In the genomic region with DNA sequence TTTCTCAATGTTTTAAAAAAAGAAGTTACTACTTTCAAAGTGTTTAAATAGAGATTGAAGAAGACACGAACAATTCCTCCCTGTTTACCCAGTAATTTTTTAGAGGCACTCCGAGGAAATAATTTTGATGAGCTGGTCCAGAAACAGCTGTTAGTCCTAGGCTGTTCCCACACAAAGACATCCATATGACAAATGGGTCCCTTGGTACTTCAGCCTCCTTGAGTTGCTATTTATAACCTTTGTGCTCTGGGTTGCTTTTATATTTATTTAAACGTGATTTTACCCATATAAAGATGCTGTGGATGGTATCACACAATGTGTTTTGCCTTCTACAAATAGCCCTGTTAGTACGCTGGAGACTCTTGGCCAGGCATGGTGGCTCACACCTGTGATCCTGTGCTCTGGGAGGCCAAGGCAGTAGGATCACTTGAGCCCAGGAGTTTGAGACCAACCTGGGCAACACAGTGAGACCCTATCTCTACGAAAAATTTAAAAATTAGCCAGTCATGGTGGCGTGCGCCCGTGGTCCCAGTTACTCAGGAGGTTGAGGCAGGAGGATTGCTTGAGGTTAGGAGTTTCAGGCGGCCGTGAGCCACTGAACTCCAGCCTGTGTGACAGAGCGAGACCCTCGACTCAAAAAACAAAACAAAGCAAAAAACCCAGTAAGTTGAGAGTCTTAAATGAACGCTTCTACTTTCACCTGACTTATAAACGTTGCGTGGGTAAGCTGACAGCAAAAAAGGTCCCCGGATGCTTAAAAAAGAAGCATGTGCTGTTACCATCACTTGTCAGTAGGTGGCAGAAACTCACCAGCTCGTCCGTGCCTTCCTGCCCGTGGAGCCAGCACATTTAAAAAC, we compare ENCODE assay signal across 8 cellular contexts. TPM values are rescaled to one million over a fixed set of nuclear protein-coding genes. Genes with fewer than 3 reads are reported as not detected.
DNase-seq lines count a peak whose midpoint lies in the region; ATAC-seq, FAIRE-seq and TF ChIP-seq lines count a peak whose summit lies in the region.

No MANE protein-coding gene starts in this region.

- WGBS in suprapubic skin: 32% methylated on average over 19 of the region's 19 CpGs

- peak overlapping the region; percentile 43 for H2AFZ ChIP-seq in neuron (ENCODE audit: low read depth, low read length)

- DNase-seq in RCC 7860 (ENCODE audit: low spot score) (peak; percentile 38), fibroblast of the aortic adventitia (ENCODE audit: low read depth) (peak; percentile 81), suprapubic skin (ENCODE audit: low spot score in 2 of 2) (peak; percentile 72 to 84)
- DNase-seq in activated T-helper 1 cell treated with anti-CD3 and anti-CD28 coated beads, Interleukin-2, amount 50 U/mL, for 16 hours (ENCODE audit: low read depth in 1 of 2, low spot score in 1 of 2): peak; percentile 26 to 49

- H3K4me1 ChIP-seq in neuron (ENCODE audit: insufficient read depth, low read length) (no peaks in the 10 kb centered on the region), suprapubic skin (peaks cover 45% of the 10 kb centered on the region)

- TF ChIP-seq CTCF in GM12875 (IDR thresholded peaks at IDR 0.05; ENCODE audit: borderline replicate concordance, insufficient read depth, low read depth, low read length) (peak; percentile 70; the same call in 1 of the 2 replicates), fibroblast of the aortic adventitia (IDR thresholded peaks at IDR 0.05; ENCODE audit: insufficient read depth, low read length) (peak; percentile 85), suprapubic skin (IDR thresholded peaks at IDR 0.05) (peak; percentile 79 to 80)

- H3K4me3 ChIP-seq in GM12875 (ENCODE audit: low read depth, low read length) (no peak overlapping the region), fibroblast of the aortic adventitia (ENCODE audit: low read depth, low read length) (no peak overlapping the region), neuron (ENCODE audit: low read length) (no peak overlapping the region), suprapubic skin (no peak overlapping the region)

- no peaks in the 10 kb centered on the region for H3K9me3 ChIP-seq in KOPT-K1 (ENCODE audit: insufficient read depth, low read length, poor library complexity, severe bottlenecking)
- H3K9me3 ChIP-seq in neuron (ENCODE audit: low read length): no peaks in the 10 kb centered on the region
- H3K9me3 ChIP-seq in suprapubic skin: no peaks in the 10 kb centered on the region

- H3K27me3 ChIP-seq in neuron (ENCODE audit: insufficient read depth, low read length): no peaks in the 10 kb centered on the region
- H3K27me3 ChIP-seq in suprapubic skin: no peaks in the 10 kb centered on the region

- H3K36me3 ChIP-seq in KOPT-K1 (ENCODE audit: insufficient read depth, low read length) (peaks cover 79% of the 10 kb centered on the region), neuron (ENCODE audit: insufficient read depth, low read length) (peaks cover 8% of the 10 kb centered on the region), suprapubic skin (no peaks in the 10 kb centered on the region)

- peak overlapping the region; percentile 8 for H3K27ac ChIP-seq in KOPT-K1 (ENCODE audit: low read depth, low read length, poor library complexity, severe bottlenecking)
- H3K27ac ChIP-seq in suprapubic skin: no peak overlapping the region

- TF ChIP-seq POLR2A in suprapubic skin (IDR thresholded peaks at IDR 0.05): no peak

- FAIRE-seq in RCC 7860 (lab: Jason Lieb, UNC): peak; percentile 22

- no peak for TF ChIP-seq EP300 in suprapubic skin (IDR thresholded peaks at IDR 0.05)

- no peak for ATAC-seq in GM18517 (IDR thresholded peaks at IDR 0.05; ENCODE audit: unreplicated experiment)

RNA-seq across cellular contexts. Expression of gene ARMH2, which starts 56.9 kb away (rescaled TPM):
- total RNA-seq in fibroblast of the aortic adventitia (ENCODE audit: low replicate concordance): not detected in 2 replicates
- total RNA-seq in suprapubic skin: not detected
